ENCODE assay signal across 23 cellular contexts in the genomic region with DNA sequence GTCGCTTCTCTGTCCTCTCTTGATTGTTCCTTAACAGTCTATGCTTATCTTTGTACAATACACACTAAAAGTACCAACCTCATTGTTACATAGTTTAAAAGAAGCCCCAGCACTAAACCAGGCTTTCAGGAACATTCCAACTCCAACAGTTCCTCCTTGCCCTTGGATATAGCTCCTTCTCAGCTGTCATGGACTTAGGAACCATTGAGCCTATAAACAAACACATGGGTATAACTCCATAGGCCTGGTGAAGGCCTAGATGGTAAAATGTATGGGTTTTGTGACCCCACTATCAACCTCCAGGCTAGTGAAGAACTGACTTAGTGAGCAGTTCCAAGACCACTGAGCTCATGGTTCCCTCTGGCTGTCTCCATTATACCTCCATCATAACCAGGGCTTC.
"Had no signal": no experiment of that assay in that cellular context is flagged by ENCODE, and none has a peak within 500 bp of the region (broad histone marks: within the 10 kb centered on the region; RNA-seq: fewer than 3 reads in every experiment).

No MANE protein-coding gene starts in this region.

- H3K27ac ChIP-seq: adrenal gland, VCaP had no signal

- DNase-seq: activated CD4-positive, CD25-positive, alpha-beta regulatory T cell; activated CD8-positive, alpha-beta memory T cell treated with anti-CD3 and anti-CD28 coated beads, Interleukin-2, amount 50 U/mL, for 4 hours; activated CD8-positive, alpha-beta T cell treated with anti-CD3 and anti-CD28 coated beads for 36 hours; activated effector memory CD4-positive, alpha-beta T cell treated with Interleukin-2 at 50 U/mL for 16 hours; activated naive CD4-positive, alpha-beta T cell treated with Interleukin-2 at 50 U/mL for 16 hours; activated T-cell treated with anti-CD3 and anti-CD28 coated beads, Interleukin-2, amount 50 U/mL, for 1 hour; adrenal gland; anterior cingulate cortex; IMR-90; KG1; MG63; MV-4-11; NCI-H1092 treated with DMSO at 0.1 percent for 48 hours; NCI-H1417 treated with DMSO at 0.1 percent for 48 hours; NCI-H1694 treated with DMSO at 0.1 percent for 48 hours; NCI-H2029 treated with DMSO at 0.1 percent for 48 hours; NCI-H345; NCI-H510A; NCI-H526 treated with DMSO at 0.1 percent for 48 hours; NCI-H82; SIG-M5 had no signal

- H3K9me3 Mint-ChIP-seq: activated CD8-positive, alpha-beta T cell treated with anti-CD3 and anti-CD28 coated beads for 36 hours had no signal

- H3K36me3 ChIP-seq: adrenal gland, MG63 had no signal

- H3K27me3 Mint-ChIP-seq: activated CD8-positive, alpha-beta T cell treated with anti-CD3 and anti-CD28 coated beads for 36 hours; activated naive CD8-positive, alpha-beta T cell had no signal

- H3K9me3 ChIP-seq: adrenal gland, MG63 had no signal

- H3K4me3 Mint-ChIP-seq: activated CD8-positive, alpha-beta T cell treated with anti-CD3 and anti-CD28 coated beads for 36 hours; activated naive CD8-positive, alpha-beta T cell had no signal

- H3K27ac Mint-ChIP-seq: activated CD8-positive, alpha-beta T cell treated with anti-CD3 and anti-CD28 coated beads for 36 hours; activated naive CD8-positive, alpha-beta T cell had no signal

- ATAC-seq: activated CD8-positive, alpha-beta T cell treated with anti-CD3 and anti-CD28 coated beads for 36 hours had no signal

- H3K27me3 ChIP-seq: adrenal gland, MG63 had no signal

- H3K4me3 ChIP-seq: adrenal gland, MG63 had no signal
